ENCODE assay signal across 9 cellular contexts in genomic region chr17:68019336-68019674, GRCh38. TPM values are rescaled to one million over a fixed set of nuclear protein-coding genes. Genes with fewer than 3 reads are reported as not detected.
A peak's percentile ranks its signal among the peaks of the same experiment; 100 is the strongest.
DNase-seq lines count a peak whose midpoint lies in the region; ATAC-seq and TF ChIP-seq lines count a peak whose summit lies in the region.
"Had no signal": no experiment of that assay in that cellular context is flagged by ENCODE, and none has a peak within 500 bp of the region (broad histone marks: within the 10 kb centered on the region; RNA-seq: fewer than 3 reads in every experiment).

No MANE protein-coding gene starts in this region.

- peaks cover 4% of the 10 kb centered on the region for H3K36me3 Mint-ChIP-seq in activated CD4-positive, alpha-beta memory T cell treated with anti-CD3 and anti-CD28 coated beads for 36 hours
- no peaks in the 10 kb centered on the region for H3K36me3 Mint-ChIP-seq in memory B cell

- intact Hi-C loops in heart right ventricle (cut with DNase I) = loop anchor here in 2 of 10 donors (2.0 to 10.0 kb wide), 2 partner anchors 25 to 85 kb away; no protein-coding TSS in a partner anchor
- intact Hi-C loops in left cardiac atrium (cut with DNase I) = no loop called here
- intact Hi-C loops in activated CD4-positive, alpha-beta memory T cell treated with anti-CD3 and anti-CD28 coated beads for 36 hours (cut with micrococcal nuclease) = loop anchor here (1.0 kb wide), 1 partner anchor 24 kb away; no protein-coding TSS in a partner anchor
- intact Hi-C loops in upper lobe of right lung (cut with DNase I) = no loop called here

- H3K4me1 Mint-ChIP-seq in activated CD4-positive, alpha-beta memory T cell treated with anti-CD3 and anti-CD28 coated beads for 36 hours (ENCODE audit: low read depth) = peaks cover 9% of the 10 kb centered on the region
- peaks cover 12% of the 10 kb centered on the region for H3K4me1 Mint-ChIP-seq in memory B cell

- peak in 2 of 8 donors; percentile 2 to 18 for ATAC-seq in heart right ventricle
- no peak for ATAC-seq in left cardiac atrium
- ATAC-seq in memory B cell (ENCODE audit: low read depth) = no peak
- ATAC-seq in upper lobe of right lung = no peak
- no peak for ATAC-seq in left lobe of liver
- no peak for ATAC-seq in HG03460 (IDR thresholded peaks at IDR 0.05; ENCODE audit: unreplicated experiment)
- no peak for ATAC-seq in GM21360 (IDR thresholded peaks at IDR 0.05; ENCODE audit: unreplicated experiment)

- no peaks in the 10 kb centered on the region for H3K27me3 ChIP-seq in heart right ventricle
- H3K27me3 ChIP-seq in upper lobe of right lung = no peaks in the 10 kb centered on the region

- H3K4me3 Mint-ChIP-seq in activated CD4-positive, alpha-beta memory T cell treated with anti-CD3 and anti-CD28 coated beads for 36 hours = peak overlapping the region; percentile 86
- peak overlapping the region; percentile 89 for H3K4me3 Mint-ChIP-seq in memory B cell

- WGBS in heart right ventricle, 2 donors = 77 to 80% methylated on average over 9 of the region's 9 CpGs

- TF ChIP-seq CTCF in heart right ventricle (IDR thresholded peaks at IDR 0.05) (no peak), upper lobe of right lung (IDR thresholded peaks at IDR 0.05) (no peak)

- H3K36me3 ChIP-seq in heart right ventricle (no peaks in the 10 kb centered on the region), upper lobe of right lung (no peaks in the 10 kb centered on the region)

- CTCF ChIA-PET in activated CD4-positive, alpha-beta memory T cell treated with anti-CD3 and anti-CD28 coated beads for 36 hours (lab: Charles Lee) = interaction anchor here (0.6 to 1.7 kb wide), 9 partner anchors 9 to 76 kb away, joined by 3 to 16 read pairs (median 5); partner anchors contain the start of gene C17orf58

- H3K9me3 Mint-ChIP-seq in activated CD4-positive, alpha-beta memory T cell treated with anti-CD3 and anti-CD28 coated beads for 36 hours = peaks cover 2% of the 10 kb centered on the region
- no peaks in the 10 kb centered on the region for H3K9me3 Mint-ChIP-seq in memory B cell
- H3K9me3 Mint-ChIP-seq: activated T-helper 2 cell treated with anti-CD3 and anti-CD28 coated beads, Interferon-gamma antibody, Interleukin-2, Interleukin-4, amounts not matched to agents 10 μg/mL and 5 μg/mL and 100 μg/mL, durations not matched to agents 14 hours and 24 hours and 36 hours had no signal

- H3K4me3 ChIP-seq in heart right ventricle (peak overlapping the region in 6 of 10 donors; percentile 61 to 78 (median 70)), upper lobe of right lung (peak overlapping the region; percentile 19)

- H3K27me3 Mint-ChIP-seq in activated CD4-positive, alpha-beta memory T cell treated with anti-CD3 and anti-CD28 coated beads for 36 hours = peaks cover 2% of the 10 kb centered on the region
- H3K27me3 Mint-ChIP-seq in memory B cell = no peaks in the 10 kb centered on the region

- H3K4me1 ChIP-seq in heart right ventricle = peaks cover 0 to 9% (median 6%) of the 10 kb centered on the region in 9 donors
- H3K4me1 ChIP-seq in upper lobe of right lung = peaks cover 6% of the 10 kb centered on the region

- POLR2A ChIA-PET in activated CD4-positive, alpha-beta memory T cell treated with anti-CD3 and anti-CD28 coated beads for 36 hours (lab: Charles Lee) = interaction anchor here (0.6 to 1.9 kb wide), 5 partner anchors 11 to 141 kb away, joined by 3 to 21 read pairs (median 4); partner anchors contain the start of genes C17orf58 and KPNA2

- H3K27ac ChIP-seq in heart right ventricle = peak overlapping the region in 4 of 10 donors; percentile 28 to 93 (median 90)
- H3K27ac ChIP-seq in upper lobe of right lung = no peak overlapping the region

- peak overlapping the region; percentile 75 for H3K27ac Mint-ChIP-seq in activated CD4-positive, alpha-beta memory T cell treated with anti-CD3 and anti-CD28 coated beads for 36 hours
- peak overlapping the region; percentile 99 for H3K27ac Mint-ChIP-seq in memory B cell

- H3K9me3 ChIP-seq in heart right ventricle = no peaks in the 10 kb centered on the region
- H3K9me3 ChIP-seq in upper lobe of right lung = no peaks in the 10 kb centered on the region

- no peak for DNase-seq in heart right ventricle
- DNase-seq in left cardiac atrium = no peak
- no peak for DNase-seq in activated CD4-positive, alpha-beta memory T cell treated with anti-CD3 and anti-CD28 coated beads for 36 hours
- DNase-seq in memory B cell (ENCODE audit: low spot score in 2 of 2) = no peak
- no peak for DNase-seq in upper lobe of right lung
- no peak for DNase-seq in left lobe of liver (ENCODE audit: low spot score)

RNA-seq across cellular contexts. Expression of gene KPNA2, which starts 16.2 kb away (rescaled TPM):
- total RNA-seq in heart right ventricle (10 to 100 TPM; 12.6 to 33.3 (median 18.8) TPM), left cardiac atrium (10 to 100 TPM; 21.8 to 40.2 TPM), upper lobe of right lung (27.0 TPM), left lobe of liver (9.6 TPM)
- 10 to 100 TPM in 1 of 2 donors, 1 to 10 TPM in 1; 6.1 to 25.2 TPM for polyA plus RNA-seq in heart right ventricle
- total RNA-seq in activated CD4-positive, alpha-beta memory T cell treated with anti-CD3 and anti-CD28 coated beads for 36 hours = 100 to 1,000 TPM; 225 to 229 TPM

RNA-seq across cellular contexts. Expression of gene C17orf58, which starts 23.0 kb away (rescaled TPM):
- total RNA-seq in heart right ventricle (1 to 10 TPM; 3.1 to 8.6 (median 4.8) TPM), left cardiac atrium (10 to 100 TPM in 1 of 2 donors, 1 to 10 TPM in 1; 8.2 to 14.2 TPM), upper lobe of right lung (5.3 TPM), left lobe of liver (6.9 TPM)
- 10 to 100 TPM in 1 of 2 donors, 1 to 10 TPM in 1; 7.3 to 10.0 TPM for polyA plus RNA-seq in heart right ventricle
- total RNA-seq in activated CD4-positive, alpha-beta memory T cell treated with anti-CD3 and anti-CD28 coated beads for 36 hours = 10 to 100 TPM; 29.8 to 31.1 TPM
